In genomic region chr17:74452841-74453661, GRCh38 we compare ENCODE assay signal across 8 cellular contexts. TPM values are rescaled to one million over a fixed set of nuclear protein-coding genes. Genes with fewer than 3 reads are reported as not detected.
DNase-seq lines count a peak whose midpoint lies in the region; ATAC-seq and TF ChIP-seq lines count a peak whose summit lies in the region.

No MANE protein-coding gene starts in this region.

- no peaks in the 10 kb centered on the region for H3K36me3 Mint-ChIP-seq in activated T-helper 1 cell treated with anti-CD3 and anti-CD28 coated beads, Interleukin-12 subunit alpha, Interleukin-12 subunit beta, Interleukin-2, Interleukin-4 antibody, amounts not matched to agents 30 ng/mL and 10 ng/mL and 1 ng/mL, durations not matched to agents 14 hours and 24 hours and 36 hours (ENCODE audit: low read depth)
- H3K36me3 Mint-ChIP-seq in immature natural killer cell = no peaks in the 10 kb centered on the region

- H3K27me3 ChIP-seq in HUES64 (ENCODE audit: insufficient read depth, low read length) = peaks cover 41% of the 10 kb centered on the region
- H3K27me3 ChIP-seq in spleen (replicated peaks in 1 of 7) = peaks cover 0 to 25% (median 0%) of the 10 kb centered on the region in 7 donors

- H3K4me1 Mint-ChIP-seq in activated T-helper 1 cell treated with anti-CD3 and anti-CD28 coated beads, Interleukin-12 subunit alpha, Interleukin-12 subunit beta, Interleukin-2, Interleukin-4 antibody, amounts not matched to agents 30 ng/mL and 10 ng/mL and 1 ng/mL, durations not matched to agents 14 hours and 24 hours and 36 hours (ENCODE audit: low read depth) = peaks cover 20% of the 10 kb centered on the region
- peaks cover 24 to 28% of the 10 kb centered on the region in 2 donors for H3K4me1 Mint-ChIP-seq in immature natural killer cell

- H3K4me1 ChIP-seq in HUES64 (ENCODE audit: insufficient read depth, low read length) = peaks cover 18% of the 10 kb centered on the region; the same call in 1 of the 2 replicates
- H3K4me1 ChIP-seq in spleen = peaks cover 24 to 66% (median 47%) of the 10 kb centered on the region in 6 donors

- ATAC-seq in GM19035 (IDR thresholded peaks at IDR 0.05; ENCODE audit: unreplicated experiment) = no peak
- ATAC-seq in GM21619 (IDR thresholded peaks at IDR 0.05; ENCODE audit: unreplicated experiment) = no peak
- ATAC-seq in GM21367 (IDR thresholded peaks at IDR 0.05; ENCODE audit: unreplicated experiment) = no peak

- no peak for TF ChIP-seq POLR2A in spleen (IDR thresholded peaks at IDR 0.05)

- H3K4me3 ChIP-seq in HUES64 (ENCODE audit: low read length) = peak overlapping the region; percentile 53
- H3K4me3 ChIP-seq in spleen = peak overlapping the region in 6 of 8 donors; percentile 24 to 71 (median 44)

- no peak overlapping the region for H3K9ac ChIP-seq in HUES64 (ENCODE audit: low read depth, low read length)

- no peak overlapping the region for H3K27ac Mint-ChIP-seq in activated T-helper 1 cell treated with anti-CD3 and anti-CD28 coated beads, Interleukin-12 subunit alpha, Interleukin-12 subunit beta, Interleukin-2, Interleukin-4 antibody, amounts not matched to agents 30 ng/mL and 10 ng/mL and 1 ng/mL, durations not matched to agents 14 hours and 24 hours and 36 hours
- peak overlapping the region in 1 of 6 donors; percentile 60 for H3K27ac Mint-ChIP-seq in immature natural killer cell

- WGBS in HUES64 = 26% methylated on average over 22 of the region's 22 CpGs
- WGBS in spleen, 5 donors = 51 to 65% (median 52%) methylated on average over 18 to 22 of the region's 22 CpGs

- no peak overlapping the region for H3K27ac ChIP-seq in HUES64 (ENCODE audit: low read depth, low read length)
- H3K27ac ChIP-seq in spleen = peak overlapping the region; percentile 38 to 86 (median 82)

- H3K4me3 Mint-ChIP-seq in activated T-helper 1 cell treated with anti-CD3 and anti-CD28 coated beads, Interleukin-12 subunit alpha, Interleukin-12 subunit beta, Interleukin-2, Interleukin-4 antibody, amounts not matched to agents 30 ng/mL and 10 ng/mL and 1 ng/mL, durations not matched to agents 14 hours and 24 hours and 36 hours = peak overlapping the region; percentile 46
- H3K4me3 Mint-ChIP-seq in immature natural killer cell = peak overlapping the region; percentile 48 to 73 (median 53)

- H3K36me3 ChIP-seq in HUES64 (ENCODE audit: insufficient read depth, low read length) (no peaks in the 10 kb centered on the region), spleen (peaks cover 0 to 11% (median 0%) of the 10 kb centered on the region in 6 donors)

- intact Hi-C loops in activated T-helper 1 cell treated with anti-CD3 and anti-CD28 coated beads, Interleukin-12 subunit alpha, Interleukin-12 subunit beta, Interleukin-2, Interleukin-4 antibody, amounts not matched to agents 30 ng/mL and 10 ng/mL and 1 ng/mL, durations not matched to agents 14 hours and 24 hours and 36 hours (cut with micrococcal nuclease) = no loop called here
- intact Hi-C loops in spleen (cut with DNase I; ENCODE audit: low total_unique reads) = loop anchor here (10.0 kb wide), 1 partner anchor 238 kb away; the partner anchor contains the start of gene TTYH2

- peaks cover 14% of the 10 kb centered on the region for H3K27me3 Mint-ChIP-seq in activated T-helper 1 cell treated with anti-CD3 and anti-CD28 coated beads, Interleukin-12 subunit alpha, Interleukin-12 subunit beta, Interleukin-2, Interleukin-4 antibody, amounts not matched to agents 30 ng/mL and 10 ng/mL and 1 ng/mL, durations not matched to agents 14 hours and 24 hours and 36 hours (ENCODE audit: insufficient read depth)
- H3K27me3 Mint-ChIP-seq in immature natural killer cell (ENCODE audit: low read depth in 3 of 3) = peaks cover 0 to 2% (median 0%) of the 10 kb centered on the region in 3 donors

- no peak for TF ChIP-seq CTCF in spleen (IDR thresholded peaks at IDR 0.05 in 8 of 11, conservative IDR thresholded peaks at IDR 0.05 in 3 of 11)

- no peak for DNase-seq in activated T-helper 1 cell treated with anti-CD3 and anti-CD28 coated beads, Interleukin-12 subunit alpha, Interleukin-12 subunit beta, Interleukin-2, Interleukin-4 antibody, amounts not matched to agents 30 ng/mL and 10 ng/mL and 1 ng/mL, durations not matched to agents 14 hours and 24 hours and 36 hours (ENCODE audit: low spot score)
- DNase-seq in immature natural killer cell (no peak), spleen (no peak), NOMO-1 treated with DMSO at 0.1 percent for 48 hours (lab: John Stamatoyannopoulos, UW; ENCODE audit: unreplicated experiment) (no peak)

- H3K9me3 ChIP-seq in HUES64 (ENCODE audit: insufficient read depth, low read depth, low read length) = no peaks in the 10 kb centered on the region
- H3K9me3 ChIP-seq in spleen = no peaks in the 10 kb centered on the region

- no peaks in the 10 kb centered on the region for H3K9me3 Mint-ChIP-seq in activated T-helper 1 cell treated with anti-CD3 and anti-CD28 coated beads, Interleukin-12 subunit alpha, Interleukin-12 subunit beta, Interleukin-2, Interleukin-4 antibody, amounts not matched to agents 30 ng/mL and 10 ng/mL and 1 ng/mL, durations not matched to agents 14 hours and 24 hours and 36 hours
- H3K9me3 Mint-ChIP-seq in immature natural killer cell = no peaks in the 10 kb centered on the region

RNA-seq across cellular contexts. Expression of gene CD300A, which starts 13.4 kb away (rescaled TPM):
- polyA plus RNA-seq in HUES64 (2013, experiment 1 of 2) = not detected
- polyA plus RNA-seq in HUES64 (2013, experiment 2 of 2) = not detected
- total RNA-seq in activated T-helper 1 cell treated with anti-CD3 and anti-CD28 coated beads, Interleukin-12 subunit alpha, Interleukin-12 subunit beta, Interleukin-2, Interleukin-4 antibody, amounts not matched to agents 30 ng/mL and 10 ng/mL and 1 ng/mL, durations not matched to agents 14 hours and 24 hours and 36 hours = 9.8 and 10.4 TPM in 2 replicates
- polyA plus RNA-seq in immature natural killer cell (100 to 1,000 TPM; 357 to 514 (median 505) TPM), spleen (10 to 100 TPM; 34.2 to 93.3 (median 76.1) TPM)
- total RNA-seq in spleen = 100 to 1,000 TPM in 6 of 7 donors, 10 to 100 TPM in 1; 95.6 to 142 (median 111) TPM

RNA-seq across cellular contexts. Expression of gene GPRC5C, which starts 21.2 kb away (rescaled TPM):
- polyA plus RNA-seq in HUES64 (2013, experiment 1 of 2) = 10.9 TPM
- 18.4 TPM for polyA plus RNA-seq in HUES64 (2013, experiment 2 of 2)
- 0.86 TPM in 1 of 2 replicates, not detected in the other for total RNA-seq in activated T-helper 1 cell treated with anti-CD3 and anti-CD28 coated beads, Interleukin-12 subunit alpha, Interleukin-12 subunit beta, Interleukin-2, Interleukin-4 antibody, amounts not matched to agents 30 ng/mL and 10 ng/mL and 1 ng/mL, durations not matched to agents 14 hours and 24 hours and 36 hours
- polyA plus RNA-seq in immature natural killer cell (1 to 10 TPM in 1 of 3 donors, under 1 TPM in 1, not detected in 1; 0.89 to 3.2 TPM), spleen (10 to 100 TPM; 11.0 to 19.7 (median 18.9) TPM)
- total RNA-seq in spleen = 10 to 100 TPM; 24.1 to 70.0 (median 36.6) TPM

Comparison
In these comparisons a context has a peak if more than half of its experiments do, and no peak if none do; other contexts are left out.
1. RNA of gene GPRC5C, which starts 21.2 kb away (total RNA-seq): 24.1 to 70.0 TPM in spleen; 0.86 TPM in activated T-helper 1 cell treated with anti-CD3 and anti-CD28 coated beads, Interleukin-12 subunit alpha, Interleukin-12 subunit beta, Interleukin-2, Interleukin-4 antibody, amounts not matched to agents 30 ng/mL and 10 ng/mL and 1 ng/mL, durations not matched to agents 14 hours and 24 hours and 36 hours; every median in the first group is over 10 times any median in the second.